ENCODE assay signal across 8 cellular contexts in genomic region chr7:14691597-14692203, GRCh38.
A peak's percentile ranks its signal among the peaks of the same experiment; 100 is the strongest.
DNase-seq lines count a peak whose midpoint lies in the region; ATAC-seq and FAIRE-seq lines count a peak whose summit lies in the region.

No MANE protein-coding gene starts in this region.

- peak; percentile 42 for ATAC-seq in GM21423 (IDR thresholded peaks at IDR 0.05; ENCODE audit: unreplicated experiment)
- no peak for ATAC-seq in HG03378 (IDR thresholded peaks at IDR 0.05; ENCODE audit: unreplicated experiment)

- DNase-seq in COLO829 (ENCODE audit: low spot score) = peak; percentile 22
- DNase-seq in NCI-H146 (lab: John Stamatoyannopoulos, UW) = peak; percentile 43
- peak; percentile 53 to 67 for DNase-seq in activated CD4-positive, alpha-beta T cell treated with anti-CD3 and anti-CD28 coated beads, Interleukin-2, amount 50 U/mL, for 48 hours
- peak; percentile 65 for DNase-seq in myocyte (ENCODE audit: low read depth)
- DNase-seq in stromal cell of bone marrow (ENCODE audit: low read depth) = peak; percentile 11

- FAIRE-seq in endometrium (lab: Jason Lieb, UNC) = peak; percentile 55

Comparison
In these comparisons a context has a peak if more than half of its experiments do, and no peak if none do; other contexts are left out.
1. DNase-seq: peak in every context shown above with its lines; median percentile 65 in myocyte; 60 in activated CD4-positive, alpha-beta T cell treated with anti-CD3 and anti-CD28 coated beads, Interleukin-2, amount 50 U/mL, for 48 hours; 43 in NCI-H146; 22 in COLO829; 11 in stromal cell of bone marrow.